1 cellular context compared by ENCODE assay signal in the genomic region with DNA sequence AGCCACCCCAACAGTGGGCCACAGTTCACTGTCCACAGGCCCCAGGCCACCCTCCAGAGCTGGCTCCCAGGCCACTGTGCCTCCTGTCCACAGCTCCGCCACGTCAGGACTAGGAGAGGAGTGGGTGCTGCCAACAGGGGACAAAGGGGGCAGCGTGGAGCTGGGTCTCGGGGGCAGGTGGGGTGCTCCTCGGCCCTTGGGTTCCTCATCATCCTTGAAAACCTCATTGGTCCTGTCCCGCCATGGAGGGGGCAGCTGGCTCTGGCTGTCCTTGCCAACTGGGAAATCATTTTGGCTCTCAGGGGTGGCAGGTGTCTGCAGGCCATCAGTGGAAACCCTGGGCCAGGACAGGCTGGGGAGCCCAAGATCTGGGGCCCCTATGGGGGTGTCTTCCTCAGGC.
TF ChIP-seq lines count a peak whose summit lies in the region.

No MANE protein-coding gene starts in this region.

TF ChIP-seq in WTC11, 78 proteins besides CTCF, POLR2A, EP300 and RAD21:
- TF ChIP-seq SP1 (CRISPR knock-in tag; conservative IDR thresholded peaks at IDR 0.05) (no peak), MYBL2 (CRISPR knock-in tag; IDR thresholded peaks at IDR 0.05) (no peak), GRHL2 (CRISPR knock-in tag; IDR thresholded peaks at IDR 0.05; ENCODE audit: insufficient replicate concordance, severe bottlenecking) (no peak)
